In genomic region chr3:61875073-61875472, GRCh38 we compare ENCODE assay signal across 16 cellular contexts.
A peak's percentile ranks its signal among the peaks of the same experiment; 100 is the strongest.
DNase-seq lines count a peak whose midpoint lies in the region; ATAC-seq, FAIRE-seq and TF ChIP-seq lines count a peak whose summit lies in the region.
"Had no signal": no experiment of that assay in that cellular context is flagged by ENCODE, and none has a peak within 500 bp of the region (broad histone marks: within the 10 kb centered on the region; RNA-seq: fewer than 3 reads in every experiment).

No MANE protein-coding gene starts in this region.

- H3K36me3 ChIP-seq in cardiac muscle cell (no peaks in the 10 kb centered on the region), right atrium auricular region (no peaks in the 10 kb centered on the region), bronchial epithelial cell (ENCODE audit: control insufficient read depth, insufficient read depth, low read length) (no peaks in the 10 kb centered on the region), left lung (no peaks in the 10 kb centered on the region), upper lobe of right lung (no peaks in the 10 kb centered on the region)

- no peaks in the 10 kb centered on the region for H3K27me3 ChIP-seq in cardiac muscle cell
- H3K27me3 ChIP-seq in right atrium auricular region = no peaks in the 10 kb centered on the region
- no peaks in the 10 kb centered on the region for H3K27me3 ChIP-seq in bronchial epithelial cell (ENCODE audit: control insufficient read depth, insufficient read depth, low read length)
- no peaks in the 10 kb centered on the region for H3K27me3 ChIP-seq in left lung
- no peaks in the 10 kb centered on the region for H3K27me3 ChIP-seq in upper lobe of right lung

- intact Hi-C loops in left lung (cut with DNase I) (no loop called here), upper lobe of right lung (cut with DNase I) (no loop called here)

- peak overlapping the region; percentile 78 for H3K27ac ChIP-seq in cardiac muscle cell
- H3K27ac ChIP-seq in right atrium auricular region = peak overlapping the region in 1 of 2 donors; percentile 23
- peak overlapping the region in 1 of 2 donors; percentile 2 for H3K27ac ChIP-seq in left lung
- H3K27ac ChIP-seq in upper lobe of right lung = peak overlapping the region; percentile 32

- peak; percentile 80 for ATAC-seq in left lung
- ATAC-seq in upper lobe of right lung = peak; percentile 92
- ATAC-seq: HCT116, K562, Panc1 had no signal

- H3K4me3 ChIP-seq in cardiac muscle cell = no peak overlapping the region
- H3K4me3 ChIP-seq in right atrium auricular region = no peak overlapping the region
- H3K4me3 ChIP-seq in bronchial epithelial cell (ENCODE audit: low read depth, low read length) = no peak overlapping the region
- no peak overlapping the region for H3K4me3 ChIP-seq in left lung
- no peak overlapping the region for H3K4me3 ChIP-seq in upper lobe of right lung
- H3K4me3 ChIP-seq: K562 had no signal

- H3K4me1 ChIP-seq in cardiac muscle cell (ENCODE audit: low read depth) = peaks cover 42% of the 10 kb centered on the region
- peaks cover 0 to 46% of the 10 kb centered on the region in 2 donors for H3K4me1 ChIP-seq in right atrium auricular region
- H3K4me1 ChIP-seq in left lung = peaks cover 15 to 20% of the 10 kb centered on the region in 2 donors
- peaks cover 36% of the 10 kb centered on the region for H3K4me1 ChIP-seq in upper lobe of right lung

- DNase-seq in cardiac muscle cell (ENCODE audit: low read depth in 1 of 2, low spot score in 1 of 2) = peak; percentile 63 to 70
- DNase-seq in right atrium auricular region (ENCODE audit: low spot score) = no peak
- peak; percentile 33 for DNase-seq in bronchial epithelial cell (ENCODE audit: low read depth)
- DNase-seq in left lung = no peak
- no peak for DNase-seq in upper lobe of right lung
- no peak for DNase-seq in middle frontal gyrus (ENCODE audit: extremely low spot score, low spot score)
- no peak for DNase-seq in kidney tubule cell (ENCODE audit: low spot score)
- DNase-seq in stimulated activated naive CD4-positive, alpha-beta T cell treated with Interleukin-2 at 50 U/mL for 16 hours (lab: John Stamatoyannopoulos, UW) = no peak
- DNase-seq: activated CD4-positive, alpha-beta T cell treated with anti-CD3 and anti-CD28 coated beads, Interleukin-2, amount 50 U/mL, for 1 hour; cerebellar nuclear complex; kidney glomerular epithelial cell; NCI-H2081 treated with DMSO at 0.1 percent for 48 hours had no signal

- TF ChIP-seq CTCF in cardiac muscle cell (IDR thresholded peaks at IDR 0.05; ENCODE audit: low read depth, low read length) (no peak), right atrium auricular region (IDR thresholded peaks at IDR 0.05) (no peak), bronchial epithelial cell (IDR thresholded peaks at IDR 0.05; ENCODE audit: insufficient read depth, low read length, severe bottlenecking) (no peak), left lung (IDR thresholded peaks at IDR 0.05) (no peak), upper lobe of right lung (IDR thresholded peaks at IDR 0.05) (no peak)

- no peak for FAIRE-seq in bronchial epithelial cell (lab: Jason Lieb, UNC)
- FAIRE-seq: GM12891, K562 had no signal

- H3K9me3 ChIP-seq in cardiac muscle cell (ENCODE audit: low read depth) (no peaks in the 10 kb centered on the region), right atrium auricular region (no peaks in the 10 kb centered on the region), left lung (no peaks in the 10 kb centered on the region), upper lobe of right lung (no peaks in the 10 kb centered on the region)

Comparison
In these comparisons a context has a peak if more than half of its experiments do, and no peak if none do; other contexts are left out.
1. DNase-seq: peak in cardiac muscle cell (2 of 2) and bronchial epithelial cell (single experiment); none in right atrium auricular region (single experiment), left lung (0 of 2), upper lobe of right lung (single experiment), middle frontal gyrus (single experiment), kidney tubule cell (single experiment) and stimulated activated naive CD4-positive, alpha-beta T cell treated with Interleukin-2 at 50 U/mL for 16 hours (single experiment).